Comparison of ENCODE assay signal across 13 cellular contexts in genomic region chr1:37699147-37699546, GRCh38.
"Had no signal": no experiment of that assay in that cellular context is flagged by ENCODE, and none has a peak within 500 bp of the region (broad histone marks: within the 10 kb centered on the region; RNA-seq: fewer than 3 reads in every experiment).

No MANE protein-coding gene starts in this region.

- H3K27me3 Mint-ChIP-seq: stimulated activated naive CD8-positive, alpha-beta T cell treated with anti-CD3 and anti-CD28 coated beads, Interleukin-15, Interleukin-2, amounts not matched to agents 100 ng/mL and 50 ng/mL, for 24 hours had no signal

- H3K4me3 Mint-ChIP-seq: neural progenitor cell; stimulated activated naive CD8-positive, alpha-beta T cell treated with anti-CD3 and anti-CD28 coated beads, Interleukin-15, Interleukin-2, amounts not matched to agents 100 ng/mL and 50 ng/mL, for 24 hours had no signal

- H3K27me3 ChIP-seq: gastroesophageal sphincter, neural progenitor cell, pancreas, upper lobe of left lung had no signal

- DNase-seq: activated CD8-positive, alpha-beta memory T cell treated with anti-CD3 and anti-CD28 coated beads for 24 hours; effector CD4-positive, alpha-beta T cell; left ventricle myocardium superior; mesendoderm; pancreas; retina; SHP77; stimulated activated CD4-positive, alpha-beta T cell treated with anti-CD3 and anti-CD28 coated beads, Interleukin-4, amount 100 ng/mL, for 1 hour; stimulated activated CD8-positive, alpha-beta memory T cell treated with anti-CD3 and anti-CD28 coated beads, Interleukin-4, amount 100 ng/mL, for 48 hours; upper lobe of left lung had no signal

- H3K27ac Mint-ChIP-seq: neural progenitor cell; stimulated activated naive CD8-positive, alpha-beta T cell treated with anti-CD3 and anti-CD28 coated beads, Interleukin-15, Interleukin-2, amounts not matched to agents 100 ng/mL and 50 ng/mL, for 24 hours had no signal

- H3K4me3 ChIP-seq: gastroesophageal sphincter, neural progenitor cell, pancreas, upper lobe of left lung had no signal

- H3K9me3 ChIP-seq: gastroesophageal sphincter, pancreas, upper lobe of left lung had no signal

- H3K36me3 ChIP-seq: gastroesophageal sphincter, pancreas had no signal

- ATAC-seq: gastroesophageal sphincter, left ventricle myocardium superior, pancreas had no signal

- H3K9me3 Mint-ChIP-seq: neural progenitor cell; stimulated activated naive CD8-positive, alpha-beta T cell treated with anti-CD3 and anti-CD28 coated beads, Interleukin-15, Interleukin-2, amounts not matched to agents 100 ng/mL and 50 ng/mL, for 24 hours had no signal

- H3K4me1 ChIP-seq: gastroesophageal sphincter, neural progenitor cell, pancreas, upper lobe of left lung had no signal

- H3K27ac ChIP-seq: gastroesophageal sphincter, neural progenitor cell, pancreas, upper lobe of left lung had no signal
